ENCODE assay signal across 14 cellular contexts in genomic region chr14:48628870-48629269, GRCh38.
"Had no signal": no experiment of that assay in that cellular context is flagged by ENCODE, and none has a peak within 500 bp of the region (broad histone marks: within the 10 kb centered on the region; RNA-seq: fewer than 3 reads in every experiment).

No MANE protein-coding gene starts in this region.

- H3K9me3 ChIP-seq: body of pancreas, left ventricle myocardium inferior, pancreas, tibial artery, uterus had no signal

- H3K4me1 ChIP-seq: body of pancreas, left ventricle myocardium inferior, pancreas, tibial artery, uterus had no signal

- H3K27ac ChIP-seq: body of pancreas, left ventricle myocardium inferior, pancreas, tibial artery, uterus had no signal

- DNase-seq: activated CD4-positive, alpha-beta T cell treated with anti-CD3 and anti-CD28 coated beads, Interleukin-2, amount 50 U/mL, for 1 hour; activated CD8-positive, alpha-beta memory T cell treated with anti-CD3 and anti-CD28 coated beads for 24 hours; activated naive CD8-positive, alpha-beta T cell treated with anti-CD3 and anti-CD28 coated beads for 36 hours; amygdala; body of pancreas; caudate nucleus; left ventricle myocardium inferior; naive B cell; pancreas; tibial artery; uterus had no signal

- H3K36me3 ChIP-seq: left ventricle myocardium inferior, pancreas, tibial artery, uterus had no signal

- H3K27me3 ChIP-seq: body of pancreas, pancreas, tibial artery, uterus had no signal

- H3K4me3 ChIP-seq: body of pancreas, left ventricle myocardium inferior, pancreas, tibial artery, uterus had no signal

- ATAC-seq: activated CD4-positive, CD25-positive, alpha-beta regulatory T cell treated with anti-CD3 and anti-CD28 coated beads, Interleukin-2, amount 50 U/mL, for 24 hours; body of pancreas; esophagus mucosa; pancreas; stimulated activated memory B cell treated with anti-CD40 and anti-IgM and Interleukin-4, amounts not matched to agents 10 μg/mL and 1 μg/mL and 100 μg/mL, for 72 hours had no signal
